8 cellular contexts compared by ENCODE assay signal in the genomic region with DNA sequence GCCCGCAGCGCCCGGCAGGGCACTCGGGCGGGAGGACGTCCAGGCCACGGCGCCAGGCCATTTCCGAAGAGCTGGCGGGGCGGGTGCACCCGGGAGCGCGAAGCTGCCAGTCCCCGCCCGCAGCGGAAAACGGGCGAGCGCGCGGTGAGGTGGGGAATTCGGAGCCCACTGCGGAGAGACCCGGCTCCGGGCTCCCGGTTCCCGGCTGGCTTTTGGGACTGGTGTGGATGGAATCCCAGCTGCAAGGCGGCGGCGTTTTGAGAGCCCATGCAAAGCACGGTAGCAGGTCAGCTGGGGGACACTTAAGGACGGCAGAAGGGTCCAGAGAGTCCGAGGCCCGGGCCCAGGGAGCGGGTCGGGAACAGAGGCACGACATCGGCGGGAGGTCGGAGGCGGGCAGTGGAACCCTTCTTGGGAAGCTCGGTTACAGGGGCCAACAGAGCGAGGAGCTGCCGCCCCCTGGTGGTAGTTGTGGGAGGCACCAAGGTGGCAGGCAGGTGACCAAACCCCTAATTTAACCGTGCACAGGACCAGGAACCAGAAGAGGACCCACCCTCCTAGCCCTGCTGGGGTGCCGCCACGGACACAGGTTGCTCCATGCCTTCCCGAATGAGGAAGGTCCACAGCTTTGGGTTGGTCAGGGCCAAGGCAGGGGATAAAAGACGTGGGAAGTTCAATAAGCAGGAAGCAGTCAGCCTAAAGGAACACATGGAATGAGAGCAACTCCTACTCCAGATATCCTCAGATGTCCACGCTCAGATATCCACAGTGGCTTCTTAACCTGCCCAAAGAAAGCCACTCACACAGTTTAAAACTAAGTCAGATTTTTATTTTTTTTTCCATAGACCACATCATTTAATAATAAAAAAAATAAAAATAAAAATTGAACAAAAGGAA. TPM values are rescaled to one million over a fixed set of nuclear protein-coding genes. Genes with fewer than 3 reads are reported as not detected.
A peak's percentile ranks its signal among the peaks of the same experiment; 100 is the strongest.
DNase-seq lines count a peak whose midpoint lies in the region; ATAC-seq, FAIRE-seq and TF ChIP-seq lines count a peak whose summit lies in the region.

No MANE protein-coding gene starts in this region.

- in situ Hi-C loops in Caki2 (cut with HindIII; ENCODE audit: low pct_unique_long_range_greater_than_20kb, low sequenced_read_pairs): no loop called here
- in situ Hi-C loops in GM23248 (cut with MboI): no loop called here

- TF ChIP-seq POLR2A in tibial nerve (IDR thresholded peaks at IDR 0.05): no peak

- H3K4me2 ChIP-seq in GM23248 (ENCODE audit: unreplicated experiment) (peak overlapping the region; percentile 84), Loucy (ENCODE audit: low read depth, low read length, poor library complexity, severe bottlenecking) (peak overlapping the region; percentile 95)

- TF ChIP-seq EP300 in tibial nerve (IDR thresholded peaks at IDR 0.05): peak in 1 of 2 donors; percentile 9

- H4K20me1 ChIP-seq in GM23248 (ENCODE audit: insufficient read depth) (no peaks in the 10 kb centered on the region), Loucy (ENCODE audit: insufficient read depth, low read length, poor library complexity, severe bottlenecking) (no peaks in the 10 kb centered on the region)

- H3K9me2 ChIP-seq in GM23248 (ENCODE audit: insufficient read depth) (no peaks in the 10 kb centered on the region), Loucy (replicated peaks; ENCODE audit: low read depth, low read length) (no peaks in the 10 kb centered on the region)

- H3K4me3 ChIP-seq in GM23248: peak overlapping the region; percentile 72
- H3K4me3 ChIP-seq in Loucy (ENCODE audit: low read length, poor library complexity, severe bottlenecking): peak overlapping the region; percentile 77
- peak overlapping the region; percentile 43 to 63 (median 52) for H3K4me3 ChIP-seq in pancreas
- peak overlapping the region; percentile 52 to 83 (median 58) for H3K4me3 ChIP-seq in tibial nerve

- H3K4me1 ChIP-seq in GM23248 (ENCODE audit: insufficient read depth) (peaks cover 24% of the 10 kb centered on the region), Loucy (ENCODE audit: insufficient read depth, low read length, poor library complexity, severe bottlenecking) (peaks cover 13% of the 10 kb centered on the region), pancreas (peaks cover 0 to 15% (median 3%) of the 10 kb centered on the region in 3 donors), tibial nerve (peaks cover 0 to 35% (median 9%) of the 10 kb centered on the region in 4 donors)

- H3K9ac ChIP-seq in GM23248: peak overlapping the region; percentile 68
- H3K9ac ChIP-seq in Loucy (ENCODE audit: low read depth, low read length, poor library complexity, severe bottlenecking): peak overlapping the region; percentile 77

- H2AFZ ChIP-seq in GM23248: peak overlapping the region; percentile 51
- peak overlapping the region; percentile 43; the same call in 1 of the 2 replicates for H2AFZ ChIP-seq in Loucy (ENCODE audit: low read length)

- no peak for FAIRE-seq in pancreas (lab: Jason Lieb, UNC)

- H3K79me2 ChIP-seq in GM23248 (ENCODE audit: insufficient read depth): peaks cover 21% of the 10 kb centered on the region
- no peaks in the 10 kb centered on the region for H3K79me2 ChIP-seq in Loucy (ENCODE audit: insufficient read depth, low read length)

- H3K9me3 Mint-ChIP-seq in activated T-helper 17 cell treated with anti-CD3 and anti-CD28 coated beads, Interleukin-2, amount 50 U/mL, for 72 hours: no peaks in the 10 kb centered on the region

- H3K36me3 Mint-ChIP-seq in activated T-helper 17 cell treated with anti-CD3 and anti-CD28 coated beads, Interleukin-2, amount 50 U/mL, for 72 hours (ENCODE audit: low read depth): peaks cover 59% of the 10 kb centered on the region

- peak; percentile 75 for ATAC-seq in activated T-helper 17 cell treated with anti-CD3 and anti-CD28 coated beads, Interleukin-2, amount 50 U/mL, for 72 hours (replicated peaks)
- peak; percentile 78 to 92 (median 87) for ATAC-seq in pancreas

- DNase-seq in Caki2 (ENCODE audit: low read depth): peak; percentile 80
- DNase-seq in GM23248: peak; percentile 89
- DNase-seq in germinal center (ENCODE audit: low spot score): peak; percentile 90
- DNase-seq in pancreas: peak; percentile 78 to 97 (median 90)
- peak; percentile 68 to 82 for DNase-seq in tibial nerve (ENCODE audit: low spot score in 2 of 2)
- DNase-seq in stimulated activated naive CD4-positive, alpha-beta T cell (lab: John Stamatoyannopoulos, UW): no peak

- intact Hi-C loops in pancreas (cut with DNase I): loop anchor here (2.0 to 10.0 kb wide), 3 partner anchors 63 to 71 kb away; no protein-coding TSS in a partner anchor

- H3K4me3 Mint-ChIP-seq in activated T-helper 17 cell treated with anti-CD3 and anti-CD28 coated beads, Interleukin-2, amount 50 U/mL, for 72 hours: peak overlapping the region; percentile 72

- TF ChIP-seq CTCF in Loucy (conservative IDR thresholded peaks at IDR 0.05; ENCODE audit: low read length): peak; percentile 82
- TF ChIP-seq CTCF in pancreas (IDR thresholded peaks at IDR 0.05): peak; percentile 93 to 95 (median 94)
- peak; percentile 92 to 98 (median 95) for TF ChIP-seq CTCF in tibial nerve (IDR thresholded peaks at IDR 0.05)

- peak overlapping the region; percentile 39; the same call in 1 of the 2 replicates for H3K27ac ChIP-seq in GM23248
- H3K27ac ChIP-seq in pancreas: peak overlapping the region; percentile 28 to 65 (median 54)
- H3K27ac ChIP-seq in tibial nerve: peak overlapping the region in 3 of 4 donors; percentile 17 to 77 (median 21)

- peaks cover 30% of the 10 kb centered on the region for H3F3A ChIP-seq in GM23248 (ENCODE audit: insufficient read depth)
- no peaks in the 10 kb centered on the region for H3F3A ChIP-seq in Loucy (ENCODE audit: low read depth)

- peaks cover 8% of the 10 kb centered on the region for H3K27me3 Mint-ChIP-seq in activated T-helper 17 cell treated with anti-CD3 and anti-CD28 coated beads, Interleukin-2, amount 50 U/mL, for 72 hours

- WGBS in GM23248 (ENCODE audit: low coverage in 1 of 2, low lambda C conversion rate in 2 of 2, missing lambda C conversion rate in 2 of 2), 2 experiments: 1 to 2% methylated on average over 42 to 43 of the region's 51 CpGs
- WGBS in pancreas, 2 donors: 0% methylated on average over 51 of the region's 51 CpGs
- 1 to 2% methylated on average over 27 to 41 of the region's 51 CpGs for WGBS in tibial nerve, 2 donors

- no peaks in the 10 kb centered on the region for H3K9me3 ChIP-seq in GM23248 (ENCODE audit: low read depth)
- no peaks in the 10 kb centered on the region for H3K9me3 ChIP-seq in Loucy (ENCODE audit: insufficient read depth, low read depth, low read length)
- H3K9me3 ChIP-seq in pancreas: no peaks in the 10 kb centered on the region
- H3K9me3 ChIP-seq in tibial nerve: no peaks in the 10 kb centered on the region

- no peak overlapping the region for H3K27ac Mint-ChIP-seq in activated T-helper 17 cell treated with anti-CD3 and anti-CD28 coated beads, Interleukin-2, amount 50 U/mL, for 72 hours

- peaks cover 14% of the 10 kb centered on the region for H3K4me1 Mint-ChIP-seq in activated T-helper 17 cell treated with anti-CD3 and anti-CD28 coated beads, Interleukin-2, amount 50 U/mL, for 72 hours

- peaks cover 23% of the 10 kb centered on the region for H3K36me3 ChIP-seq in GM23248 (ENCODE audit: low read depth)
- H3K36me3 ChIP-seq in Loucy (ENCODE audit: insufficient read depth, low read length): peaks cover 37% of the 10 kb centered on the region; the same call in 1 of the 2 replicates
- peaks cover 8 to 29% (median 25%) of the 10 kb centered on the region in 3 donors for H3K36me3 ChIP-seq in pancreas
- peaks cover 0 to 45% (median 15%) of the 10 kb centered on the region in 3 donors for H3K36me3 ChIP-seq in tibial nerve

- no peaks in the 10 kb centered on the region for H3K27me3 ChIP-seq in GM23248 (replicated peaks; ENCODE audit: insufficient read depth)
- H3K27me3 ChIP-seq in Loucy (ENCODE audit: insufficient read depth, low read length, poor library complexity, severe bottlenecking): no peaks in the 10 kb centered on the region
- no peaks in the 10 kb centered on the region for H3K27me3 ChIP-seq in pancreas
- no peaks in the 10 kb centered on the region for H3K27me3 ChIP-seq in tibial nerve

RNA-seq across cellular contexts. Expression of gene CDH24, which starts 0.7 kb away (rescaled TPM):
- total RNA-seq in Caki2 (2014; rRNA removed; shearing (Covaris generic); ENCODE audit: low replicate concordance): 7.6 and 9.5 TPM in 2 replicates
- total RNA-seq in GM23248 (2014; rRNA removed; shearing (Covaris generic)): 3.8 and 5.6 TPM in 2 replicates
- polyA plus RNA-seq in GM23248 (2016; fragmentation: Nextera tagmentation; extraction: Ambion mirVana) (1.0 and 1.5 TPM in 2 replicates), pancreas (10 to 100 TPM in 1 of 2 donors, 1 to 10 TPM in 1; 9.6 to 11.8 TPM)
- total RNA-seq in activated T-helper 17 cell treated with anti-CD3 and anti-CD28 coated beads, Interleukin-2, amount 50 U/mL, for 72 hours: under 1 TPM; 0.48 TPM
- total RNA-seq in pancreas (1 to 10 TPM in 5 of 6 donors, under 1 TPM in 1; 0.91 to 3.4 (median 1.3) TPM), tibial nerve (10 to 100 TPM in 1 of 4 donors, 1 to 10 TPM in 3; 3.9 to 11.1 (median 6.0) TPM)

RNA-seq across cellular contexts. Expression of gene PSMB11, which starts 16.0 kb away (rescaled TPM):
- total RNA-seq in Caki2 (2014; rRNA removed; shearing (Covaris generic); ENCODE audit: low replicate concordance): not detected in 2 replicates
- total RNA-seq in GM23248 (2014; rRNA removed; shearing (Covaris generic)): not detected in 2 replicates
- not detected in 2 replicates for polyA plus RNA-seq in GM23248 (2016; fragmentation: Nextera tagmentation; extraction: Ambion mirVana)
- total RNA-seq in activated T-helper 17 cell treated with anti-CD3 and anti-CD28 coated beads, Interleukin-2, amount 50 U/mL, for 72 hours: not detected
- not detected for total RNA-seq in pancreas
- under 1 TPM in 1 of 2 donors, not detected in 1; 0.05 TPM for polyA plus RNA-seq in pancreas
- total RNA-seq in tibial nerve: not detected

RNA-seq across cellular contexts. Expression of gene PSMB5, which starts 23.3 kb away (rescaled TPM):
- 225 and 270 TPM in 2 replicates for total RNA-seq in Caki2 (2014; rRNA removed; shearing (Covaris generic); ENCODE audit: low replicate concordance)
- 217 and 263 TPM in 2 replicates for total RNA-seq in GM23248 (2014; rRNA removed; shearing (Covaris generic))
- polyA plus RNA-seq in GM23248 (2016; fragmentation: Nextera tagmentation; extraction: Ambion mirVana): 274 and 277 TPM in 2 replicates
- total RNA-seq in activated T-helper 17 cell treated with anti-CD3 and anti-CD28 coated beads, Interleukin-2, amount 50 U/mL, for 72 hours: 100 to 1,000 TPM in 1 of 2 donors, 10 to 100 TPM in 1; 85.8 to 151 TPM
- total RNA-seq in pancreas: 10 to 100 TPM; 29.6 to 50.4 (median 45.9) TPM
- polyA plus RNA-seq in pancreas: 10 to 100 TPM; 31.8 to 62.9 TPM
- 100 to 1,000 TPM in 3 of 4 donors, 10 to 100 TPM in 1; 90.2 to 154 (median 113) TPM for total RNA-seq in tibial nerve

RNA-seq across cellular contexts. Expression of gene ACIN1, which starts 36.9 kb away (rescaled TPM):
- total RNA-seq in Caki2 (2014; rRNA removed; shearing (Covaris generic); ENCODE audit: low replicate concordance): 31.6 and 49.1 TPM in 2 replicates
- total RNA-seq in GM23248 (2014; rRNA removed; shearing (Covaris generic)): 61.0 and 63.7 TPM in 2 replicates
- polyA plus RNA-seq in GM23248 (2016; fragmentation: Nextera tagmentation; extraction: Ambion mirVana): 28.8 and 35.5 TPM in 2 replicates
- total RNA-seq in activated T-helper 17 cell treated with anti-CD3 and anti-CD28 coated beads, Interleukin-2, amount 50 U/mL, for 72 hours: 100 to 1,000 TPM; 187 to 214 TPM
- total RNA-seq in pancreas: 100 to 1,000 TPM in 1 of 6 donors, 10 to 100 TPM in 5; 43.1 to 106 (median 55.9) TPM
- polyA plus RNA-seq in pancreas: 100 to 1,000 TPM; 134 to 152 TPM
- total RNA-seq in tibial nerve: 100 to 1,000 TPM in 3 of 4 donors, 10 to 100 TPM in 1; 96.5 to 143 (median 108) TPM

RNA-seq across cellular contexts. Expression of gene C14orf119, which starts 37.3 kb away (rescaled TPM):
- 35.2 and 57.1 TPM in 2 replicates for total RNA-seq in Caki2 (2014; rRNA removed; shearing (Covaris generic); ENCODE audit: low replicate concordance)
- 48.7 and 55.5 TPM in 2 replicates for total RNA-seq in GM23248 (2014; rRNA removed; shearing (Covaris generic))
- polyA plus RNA-seq in GM23248 (2016; fragmentation: Nextera tagmentation; extraction: Ambion mirVana) (157 and 166 TPM in 2 replicates), pancreas (10 to 100 TPM; 10.4 to 20.8 TPM)
- total RNA-seq in activated T-helper 17 cell treated with anti-CD3 and anti-CD28 coated beads, Interleukin-2, amount 50 U/mL, for 72 hours: 10 to 100 TPM; 40.3 to 53.4 TPM
- total RNA-seq in pancreas (10 to 100 TPM in 4 of 6 donors, 1 to 10 TPM in 2; 7.5 to 22.7 (median 13.6) TPM), tibial nerve (10 to 100 TPM; 15.5 to 35.1 (median 21.7) TPM)

Comparison
In these comparisons a context has a peak if more than half of its experiments do, and no peak if none do; other contexts are left out.
1. DNase-seq: peak in Caki2 (single experiment), GM23248 (single experiment), germinal center (single experiment), pancreas (6 of 6) and tibial nerve (2 of 2); none in stimulated activated naive CD4-positive, alpha-beta T cell (0 of 6).
2. Peak in every context shown above with its lines, with median percentiles within 50 percentile points of each other: H3K27ac ChIP-seq, H3K4me3 ChIP-seq and CTCF ChIP-seq.